14 cellular contexts compared by ENCODE assay signal in genomic region chr11:12822623-12823022, GRCh38.
DNase-seq lines count a peak whose midpoint lies in the region; ATAC-seq and TF ChIP-seq lines count a peak whose summit lies in the region.
"Had no signal": no experiment of that assay in that cellular context is flagged by ENCODE, and none has a peak within 500 bp of the region (broad histone marks: within the 10 kb centered on the region; RNA-seq: fewer than 3 reads in every experiment).

No MANE protein-coding gene starts in this region.

- POLR2A ChIA-PET in Caco-2 (lab: Charles Lee), result no interaction called here
- POLR2A ChIA-PET in T-cell (lab: Charles Lee), result no interaction called here

- no peaks in the 10 kb centered on the region for H3K27me3 ChIP-seq in Caco-2 (replicated peaks; ENCODE audit: control insufficient read depth, insufficient read depth, low read length)
- H3K27me3 ChIP-seq in endodermal cell (ENCODE audit: control insufficient read depth, insufficient read depth, low read length, poor library complexity, severe bottlenecking), result no peaks in the 10 kb centered on the region
- H3K27me3 ChIP-seq in psoas muscle (ENCODE audit: insufficient read depth in 3 of 3, low read length in 2 of 3), result no peaks in the 10 kb centered on the region
- H3K27me3 ChIP-seq: SJSA1 had no signal

- H3K27ac ChIP-seq in endodermal cell (ENCODE audit: low read depth, low read length) (peak overlapping the region; percentile 69), psoas muscle (peak overlapping the region; percentile 56)
- H3K27ac ChIP-seq: KMS-11, SJSA1 had no signal

- CTCF ChIA-PET in Caco-2 (lab: Charles Lee) (interaction anchor here (0.8 kb wide), 1 partner anchor 66 kb away, joined by 3 read pairs; no protein-coding TSS in a partner anchor), T-cell (lab: Charles Lee) (no interaction called here)

- WGBS in endodermal cell (ENCODE audit: insufficient coverage in 1 of 2, insufficient read length in 1 of 2), 2 experiments, result 94 to 100% methylated on average over 2 of the region's 2 CpGs
- 61 to 69% (median 64%) methylated on average over 2 of the region's 2 CpGs for WGBS in psoas muscle, 3 donors

- H3K4me3 ChIP-seq in Caco-2 (ENCODE audit: low read depth, low read length), result no peak overlapping the region
- H3K4me3 ChIP-seq in endodermal cell (ENCODE audit: low read length), result no peak overlapping the region
- H3K4me3 ChIP-seq in psoas muscle, result no peak overlapping the region
- H3K4me3 ChIP-seq: GM23338, SJSA1 had no signal

- H3K27ac Mint-ChIP-seq in Caco-2 (ENCODE audit: unreplicated experiment) (peak overlapping the region; percentile 75), endodermal cell (no peak overlapping the region), T-cell (no peak overlapping the region)

- peaks cover 28% of the 10 kb centered on the region for H3K4me1 Mint-ChIP-seq in Caco-2 (ENCODE audit: low read depth, unreplicated experiment)
- peaks cover 26% of the 10 kb centered on the region for H3K4me1 Mint-ChIP-seq in endodermal cell
- no peaks in the 10 kb centered on the region for H3K4me1 Mint-ChIP-seq in T-cell

- H3K36me3 Mint-ChIP-seq in Caco-2 (ENCODE audit: insufficient read depth, unreplicated experiment), result peaks cover 28% of the 10 kb centered on the region
- no peaks in the 10 kb centered on the region for H3K36me3 Mint-ChIP-seq in endodermal cell (ENCODE audit: low read depth)
- no peaks in the 10 kb centered on the region for H3K36me3 Mint-ChIP-seq in T-cell

- no peak overlapping the region for H3K9ac ChIP-seq in endodermal cell (ENCODE audit: extremely low read depth, low read length, poor library complexity, severe bottlenecking)
- H3K9ac ChIP-seq: KMS-11 had no signal

- TF ChIP-seq CTCF in Caco-2 (IDR thresholded peaks at IDR 0.05; ENCODE audit: insufficient read depth in 1 of 2, low read depth in 1 of 2, low read length in 1 of 2, severe bottlenecking in 1 of 2, unreplicated experiment in 1 of 2) (no peak), endodermal cell (conservative IDR thresholded peaks at IDR 0.05) (no peak), psoas muscle (IDR thresholded peaks at IDR 0.05) (no peak)

- intact Hi-C loops in Caco-2 (cut with micrococcal nuclease; ENCODE audit: unreplicated experiment), result no loop called here
- intact Hi-C loops in psoas muscle (cut with DNase I), result loop anchor here in 1 of 2 donors (5.0 kb wide), 1 partner anchor 65 kb away; no protein-coding TSS in a partner anchor

- no peaks in the 10 kb centered on the region for H3K36me3 ChIP-seq in Caco-2 (ENCODE audit: control insufficient read depth, insufficient read depth, low read length)
- peaks cover 15% of the 10 kb centered on the region for H3K36me3 ChIP-seq in endodermal cell (ENCODE audit: control insufficient read depth, insufficient read depth, low read length)
- no peaks in the 10 kb centered on the region for H3K36me3 ChIP-seq in psoas muscle (ENCODE audit: insufficient read depth in 1 of 2, low read depth in 1 of 2)

- no TSS peak for BruUV-seq in Caco-2 (replicated peaks; lab: Mats Ljungman, UMichigan)

- DNase-seq in Caco-2 (no peak), NCI-H146 (lab: John Stamatoyannopoulos, UW) (peak; percentile 66), endodermal cell (no peak), psoas muscle (no peak), T-cell (no peak)
- DNase-seq in activated CD4-positive, CD25-positive, alpha-beta regulatory T cell treated with anti-CD3 and anti-CD28 coated beads, Interleukin-2, amount 50 U/mL, for 72 hours, result no peak
- DNase-seq: AML-193, NCI-H187, NCI-H446 treated with DMSO at 0.1 percent for 48 hours, NCI-H774 had no signal

- H3K4me1 ChIP-seq in Caco-2, result peaks cover 25% of the 10 kb centered on the region
- H3K4me1 ChIP-seq in endodermal cell (ENCODE audit: control insufficient read depth, insufficient read depth, low read length), result peaks cover 6% of the 10 kb centered on the region
- peaks cover 75% of the 10 kb centered on the region for H3K4me1 ChIP-seq in psoas muscle

- ATAC-seq in psoas muscle, result no peak
- ATAC-seq in T-cell (replicated peaks in 1 of 4), result no peak
- ATAC-seq in GM21619 (IDR thresholded peaks at IDR 0.05; ENCODE audit: unreplicated experiment), result no peak
- ATAC-seq: GM23338 had no signal

- H3K27me3 Mint-ChIP-seq in Caco-2 (ENCODE audit: insufficient read depth, unreplicated experiment) (no peaks in the 10 kb centered on the region), endodermal cell (ENCODE audit: insufficient read depth) (no peaks in the 10 kb centered on the region), T-cell (peaks cover 33 to 37% of the 10 kb centered on the region in 2 donors)

- H3K4me3 Mint-ChIP-seq in Caco-2 (ENCODE audit: unreplicated experiment) (no peak overlapping the region), endodermal cell (no peak overlapping the region), T-cell (no peak overlapping the region)
- H3K4me3 Mint-ChIP-seq: GM23338 had no signal

- H3K9me3 ChIP-seq in Caco-2 (peaks cover 17% of the 10 kb centered on the region), endodermal cell (ENCODE audit: control insufficient read depth, low read length) (no peaks in the 10 kb centered on the region), psoas muscle (no peaks in the 10 kb centered on the region)
- H3K9me3 ChIP-seq: SJSA1 had no signal

- no peaks in the 10 kb centered on the region for H3K9me3 Mint-ChIP-seq in Caco-2 (ENCODE audit: unreplicated experiment)
- no peaks in the 10 kb centered on the region for H3K9me3 Mint-ChIP-seq in endodermal cell
- no peaks in the 10 kb centered on the region for H3K9me3 Mint-ChIP-seq in T-cell
- H3K9me3 Mint-ChIP-seq: GM23338 had no signal
